In genomic region chr19:41218249-41218614, GRCh38 we compare ENCODE assay signal across 1 cellular context.
TF ChIP-seq lines count a peak whose summit lies in the region.

No MANE protein-coding gene starts in this region.

TF ChIP-seq in HepG2, 621 proteins besides CTCF, POLR2A, EP300 and RAD21:
- TF ChIP-seq ZNF629 (CRISPR knock-in tag; conservative IDR thresholded peaks at IDR 0.05) (peak; percentile 97), ADNP (CRISPR knock-in tag; IDR thresholded peaks at IDR 0.05) (peak; percentile 68; the same call in 1 of the 2 replicates), ZMYM3 (CRISPR knock-in tag; IDR thresholded peaks at IDR 0.05) (peak; percentile 88), RCOR2 (CRISPR knock-in tag; IDR thresholded peaks at IDR 0.05) (0 out of 2 replicates have a peak, but pooled peaks have one; percentile 36), ZNF619 (CRISPR knock-in tag; IDR thresholded peaks at IDR 0.05) (0 out of 2 replicates have a peak, but pooled peaks have one; percentile 19), ZNF576 (CRISPR knock-in tag; IDR thresholded peaks at IDR 0.05) (no peak), KDM1A (CRISPR knock-in tag; IDR thresholded peaks at IDR 0.05) (peak; percentile 60; the same call in 1 of the 2 replicates), CHD4 (IDR thresholded peaks at IDR 0.05; ENCODE audit: borderline replicate concordance, low read length) (peak; percentile 75; the same call in 1 of the 2 replicates), ZBTB4 (CRISPR knock-in tag; IDR thresholded peaks at IDR 0.05; ENCODE audit: borderline replicate concordance) (no peak)
